25 cellular contexts compared by ENCODE assay signal in genomic region chr4:72779256-72779655, GRCh38.
DNase-seq lines count a peak whose midpoint lies in the region; ATAC-seq and TF ChIP-seq lines count a peak whose summit lies in the region.
"Had no signal": no experiment of that assay in that cellular context is flagged by ENCODE, and none has a peak within 500 bp of the region (broad histone marks: within the 10 kb centered on the region; RNA-seq: fewer than 3 reads in every experiment).

No MANE protein-coding gene starts in this region.

- in situ Hi-C loops in astrocyte of the spinal cord (cut with HindIII; ENCODE audit: low sequenced_read_pairs) = no loop called here

- no peaks in the 10 kb centered on the region for H3K36me3 ChIP-seq in BJ (ENCODE audit: control insufficient read depth, insufficient read depth, low read length)

- H3K4me3 ChIP-seq in BJ (ENCODE audit: low read depth, low read length) (no peak overlapping the region), astrocyte of the spinal cord (ENCODE audit: low read depth, low read length) (no peak overlapping the region)
- H3K4me3 ChIP-seq: smooth muscle cell had no signal

- CTCF ChIA-PET in BJ (lab: Yijun Ruan, JAX) = interaction anchor here (0.6 to 1.3 kb wide), 2 partner anchors 31 to 54 kb away, joined by 4 read pairs; no protein-coding TSS in a partner anchor

- peaks cover 2% of the 10 kb centered on the region for H3K27me3 ChIP-seq in BJ (ENCODE audit: control insufficient read depth, insufficient read depth, low read length)

- DNase-seq in BJ (ENCODE audit: low read depth) (peak; percentile 31), HT1080 (ENCODE audit: low read depth) (peak; percentile 12), astrocyte of the spinal cord (ENCODE audit: low read depth, low spot score) (peak; percentile 62), left kidney (ENCODE audit: low read depth, low spot score) (peak; percentile 1), SHP77 (lab: John Stamatoyannopoulos, UW) (no peak)
- DNase-seq: activated CD4-positive, alpha-beta T cell treated with anti-CD3 and anti-CD28 coated beads for 4 hours; activated T-cell treated with anti-CD3 and anti-CD28 coated beads, Interleukin-2, amount 50 U/mL, for 4 hours; amniotic stem cell; CD8-positive, alpha-beta T cell; DMS 273 treated with DMSO at 0.1 percent for 48 hours; foreskin fibroblast; H7; Karpas-422; naive thymus-derived CD4-positive, alpha-beta T cell; NCI-H1694; NCI-H2171; NCI-H524; nucleus accumbens; RPMI8226; T-helper 2 cell had no signal

- TF ChIP-seq CTCF in BJ (IDR thresholded peaks at IDR 0.05; ENCODE audit: insufficient read depth, low read depth, low read length) (no peak), astrocyte of the spinal cord (IDR thresholded peaks at IDR 0.05; ENCODE audit: low read depth, low read length) (no peak)

- POLR2A ChIA-PET in BJ (lab: Charles Lee) = interaction anchor here (0.6 kb wide), 1 partner anchor 8 kb away, joined by 5 read pairs; no protein-coding TSS in a partner anchor

- no peak for ATAC-seq in GM19397 (IDR thresholded peaks at IDR 0.05; ENCODE audit: unreplicated experiment)
- no peak for ATAC-seq in HG03571 (IDR thresholded peaks at IDR 0.05; ENCODE audit: unreplicated experiment)
- ATAC-seq: activated T-cell treated with anti-CD3 and anti-CD28 coated beads, Interleukin-2, amount 50 U/mL, for 4 hours; CD8-positive, alpha-beta T cell; left lobe of liver; naive thymus-derived CD4-positive, alpha-beta T cell; stimulated activated memory B cell treated with anti-CD40 and anti-IgM and Interleukin-4, amounts not matched to agents 10 μg/mL and 1 μg/mL and 100 μg/mL, for 72 hours had no signal

Comparison
In these comparisons a context has a peak if more than half of its experiments do, and no peak if none do; other contexts are left out.
1. DNase-seq: peak in BJ (single experiment), HT1080 (single experiment), astrocyte of the spinal cord (single experiment) and left kidney (single experiment); none in SHP77 (0 of 2).